In the genomic region with DNA sequence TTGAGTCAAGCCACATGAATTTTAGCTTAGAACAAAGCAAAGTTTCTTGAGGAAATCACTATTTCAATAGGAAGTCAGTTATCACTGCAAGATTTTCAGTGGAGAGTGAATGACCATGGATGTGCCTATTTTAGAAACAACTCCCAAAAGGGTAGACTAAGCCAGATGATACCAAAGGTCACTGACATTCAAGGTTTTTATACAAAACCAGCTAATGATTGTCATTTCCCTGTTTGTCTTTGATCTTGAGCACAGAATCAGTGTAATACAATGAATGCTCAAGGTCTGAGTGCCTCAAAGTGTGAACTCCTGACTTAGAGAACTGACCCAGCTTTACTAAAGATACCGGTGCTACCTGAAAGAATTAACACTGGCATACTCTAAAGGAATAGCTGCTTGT, we compare ENCODE assay signal across 17 cellular contexts.
"Had no signal": no experiment of that assay in that cellular context is flagged by ENCODE, and none has a peak within 500 bp of the region (broad histone marks: within the 10 kb centered on the region; RNA-seq: fewer than 3 reads in every experiment).

No MANE protein-coding gene starts in this region.

- ATAC-seq: activated T-helper 17 cell treated with anti-CD3 and anti-CD28 coated beads, Interleukin-2, amount 50 U/mL, for 72 hours; left lung; natural killer cell; right cardiac atrium; stimulated activated naive CD8-positive, alpha-beta T cell treated with anti-CD3 and anti-CD28 coated beads, Interleukin-15, amount 100 ng/mL, for 72 hours; upper lobe of right lung had no signal

- H3K4me1 Mint-ChIP-seq: activated naive CD4-positive, alpha-beta T cell treated with anti-CD3 and anti-CD28 coated beads, Interleukin-2, amount 10 ng/mL, durations not matched to agents 7 days and 5 days; activated T-helper 17 cell treated with anti-CD3 and anti-CD28 coated beads, Interleukin-2, amount 50 U/mL, for 72 hours; central memory CD8-positive, alpha-beta T cell; memory B cell; natural killer cell; stimulated activated naive CD8-positive, alpha-beta T cell treated with anti-CD3 and anti-CD28 coated beads, Interleukin-15, amount 100 ng/mL, for 72 hours had no signal

- H3K36me3 ChIP-seq: left lung, neutrophil, upper lobe of right lung had no signal

- H3K27me3 ChIP-seq: left lung, neutrophil, testis, upper lobe of right lung had no signal

- H3K27ac ChIP-seq: epithelial cell of prostate, left lung, neutrophil, SK-N-MC, testis, upper lobe of right lung had no signal

- H3K4me3 ChIP-seq: left lung, SK-N-MC, testis, upper lobe of right lung had no signal

- H3K27me3 Mint-ChIP-seq: activated naive CD4-positive, alpha-beta T cell treated with anti-CD3 and anti-CD28 coated beads, Interleukin-2, amount 10 ng/mL, durations not matched to agents 7 days and 5 days; activated T-helper 17 cell treated with anti-CD3 and anti-CD28 coated beads, Interleukin-2, amount 50 U/mL, for 72 hours; central memory CD8-positive, alpha-beta T cell; memory B cell; stimulated activated naive CD8-positive, alpha-beta T cell treated with anti-CD3 and anti-CD28 coated beads, Interleukin-15, amount 100 ng/mL, for 72 hours had no signal

- H3K9me3 ChIP-seq: left lung, neutrophil, testis, upper lobe of right lung had no signal

- H3K4me3 Mint-ChIP-seq: activated naive CD4-positive, alpha-beta T cell treated with anti-CD3 and anti-CD28 coated beads, Interleukin-2, amount 10 ng/mL, durations not matched to agents 7 days and 5 days; activated T-helper 17 cell treated with anti-CD3 and anti-CD28 coated beads, Interleukin-2, amount 50 U/mL, for 72 hours; central memory CD8-positive, alpha-beta T cell; memory B cell; natural killer cell; stimulated activated naive CD8-positive, alpha-beta T cell treated with anti-CD3 and anti-CD28 coated beads, Interleukin-15, amount 100 ng/mL, for 72 hours had no signal

- H3K27ac Mint-ChIP-seq: activated naive CD4-positive, alpha-beta T cell treated with anti-CD3 and anti-CD28 coated beads, Interleukin-2, amount 10 ng/mL, durations not matched to agents 7 days and 5 days; activated T-helper 17 cell treated with anti-CD3 and anti-CD28 coated beads, Interleukin-2, amount 50 U/mL, for 72 hours; memory B cell; natural killer cell; stimulated activated naive CD8-positive, alpha-beta T cell treated with anti-CD3 and anti-CD28 coated beads, Interleukin-15, amount 100 ng/mL, for 72 hours had no signal

- DNase-seq: activated CD4-positive, CD25-positive, alpha-beta regulatory T cell treated with anti-CD3 and anti-CD28 coated beads, Interleukin-2, amount 50 U/mL, for 72 hours; activated naive CD4-positive, alpha-beta T cell treated with anti-CD3 and anti-CD28 coated beads, Interleukin-2, amount 10 ng/mL, durations not matched to agents 7 days and 5 days; cortex of kidney; effector memory CD4-positive, alpha-beta T cell; left lung; natural killer cell; right cardiac atrium; stimulated activated CD4-positive, alpha-beta T cell treated with anti-CD3 and anti-CD28 coated beads, Interleukin-1b, Interleukin-23, amount 100 ng/mL, for 48 hours; stimulated activated naive CD8-positive, alpha-beta T cell treated with anti-CD3 and anti-CD28 coated beads, Interleukin-15, amount 100 ng/mL, for 72 hours; testis; upper lobe of right lung had no signal

- H3K36me3 Mint-ChIP-seq: activated naive CD4-positive, alpha-beta T cell treated with anti-CD3 and anti-CD28 coated beads, Interleukin-2, amount 10 ng/mL, durations not matched to agents 7 days and 5 days; memory B cell; natural killer cell had no signal

- H3K4me1 ChIP-seq: left lung, upper lobe of right lung had no signal
